In genomic region chr9:119307471-119307870, GRCh38 we compare ENCODE assay signal across 20 cellular contexts.
DNase-seq lines count a peak whose midpoint lies in the region; ATAC-seq lines count a peak whose summit lies in the region.
"Had no signal": no experiment of that assay in that cellular context is flagged by ENCODE, and none has a peak within 500 bp of the region (broad histone marks: within the 10 kb centered on the region; RNA-seq: fewer than 3 reads in every experiment).

No MANE protein-coding gene starts in this region.

- intact Hi-C loops in right cardiac atrium (cut with DNase I) = no loop called here

- H3K27me3 ChIP-seq in right cardiac atrium (ENCODE audit: control insufficient read depth, insufficient read depth) = no peaks in the 10 kb centered on the region
- H3K27me3 ChIP-seq: BE2C, BLaER1 had no signal

- H3K9me3 ChIP-seq in right cardiac atrium (ENCODE audit: control insufficient read depth, low read length) = no peaks in the 10 kb centered on the region
- H3K9me3 ChIP-seq: BE2C, BLaER1 had no signal

- DNase-seq in cerebellar cortex (ENCODE audit: low spot score) = peak; percentile 58
- no peak for DNase-seq in central memory CD4-positive, alpha-beta T cell
- no peak for DNase-seq in stimulated activated CD4-positive, alpha-beta T cell treated with anti-CD3 and anti-CD28 coated beads, Interleukin-4, amount 100 ng/mL, for 4 hours
- DNase-seq in right cardiac atrium = no peak
- DNase-seq: 8988T; ACHN; BE2C; CD4-positive, alpha-beta memory T cell; CD4-positive, CD25-positive, alpha-beta regulatory T cell; CD8-positive, alpha-beta memory T cell; COR-L47; DMS 273 treated with DMSO at 0.1 percent for 48 hours; DMS153; DMS53; DMS79; DND-41; EL; GF-D8 had no signal

- no peak overlapping the region for H3K4me3 ChIP-seq in right cardiac atrium (ENCODE audit: low read length)
- H3K4me3 ChIP-seq: BLaER1 had no signal

- H3K27ac ChIP-seq in cingulate gyrus (ENCODE audit: low read depth, low read length) = peak overlapping the region; percentile 14
- no peak overlapping the region for H3K27ac ChIP-seq in right cardiac atrium (ENCODE audit: low read length)
- H3K27ac ChIP-seq: BLaER1 had no signal

- 76% methylated on average over 5 of the region's 5 CpGs for WGBS in right cardiac atrium

- ATAC-seq in right cardiac atrium = no peak

- H3K4me1 ChIP-seq in right cardiac atrium (ENCODE audit: control insufficient read depth, insufficient read depth, low read length) = no peaks in the 10 kb centered on the region
- H3K4me1 ChIP-seq: BE2C, BLaER1 had no signal
